1 cellular context compared by ENCODE assay signal in genomic region chr6:31769684-31770371, GRCh38.
TF ChIP-seq lines count a peak whose summit lies in the region.

No MANE protein-coding gene starts in this region.

TF ChIP-seq in HepG2, 621 proteins besides CTCF, POLR2A, EP300 and RAD21 (continued from another document and continues in another):
- TF ChIP-seq ZNF574 (CRISPR knock-in tag; IDR thresholded peaks at IDR 0.05) (no peak), E2F5 (CRISPR knock-in tag; conservative IDR thresholded peaks at IDR 0.05) (0 out of 2 replicates have a peak, but pooled peaks have one; percentile 6), HMG20A (CRISPR knock-in tag; IDR thresholded peaks at IDR 0.05; ENCODE audit: borderline replicate concordance) (peak; percentile 46; the same call in 1 of the 2 replicates), ZNF644 (CRISPR knock-in tag; IDR thresholded peaks at IDR 0.05; ENCODE audit: low read depth) (peak; percentile 53; the same call in 1 of the 2 replicates), TAF15 (IDR thresholded peaks at IDR 0.05; ENCODE audit: low read depth, low read length, poor library complexity, severe bottlenecking) (no peak), FOXM1 (CRISPR knock-in tag; IDR thresholded peaks at IDR 0.05) (no peak), ZFX (CRISPR knock-in tag; IDR thresholded peaks at IDR 0.05; ENCODE audit: low read depth) (0 out of 2 replicates have a peak, but pooled peaks have one; percentile 23), ZNF598 (CRISPR knock-in tag; IDR thresholded peaks at IDR 0.05; ENCODE audit: borderline replicate concordance) (no peak), GATAD2A (CRISPR knock-in tag; IDR thresholded peaks at IDR 0.05) (peak; percentile 54), ZNF687 (CRISPR knock-in tag; IDR thresholded peaks at IDR 0.05) (peak; percentile 66), ARID5B (CRISPR knock-in tag; IDR thresholded peaks at IDR 0.05) (peak; percentile 61), BCL6 (CRISPR knock-in tag; IDR thresholded peaks at IDR 0.05) (peak; percentile 46), ZNF792 (CRISPR knock-in tag; IDR thresholded peaks at IDR 0.05) (0 out of 2 replicates have a peak, but pooled peaks have one; percentile 32), SRF (IDR thresholded peaks at IDR 0.05; ENCODE audit: low read depth, low read length) (0 out of 2 replicates have a peak, but pooled peaks have one; percentile 7), ZBTB33 (CRISPR knock-in tag; IDR thresholded peaks at IDR 0.05) (peak; percentile 64; the same call in 1 of the 2 replicates), DMAP1 (CRISPR knock-in tag; IDR thresholded peaks at IDR 0.05) (0 out of 2 replicates have a peak, but pooled peaks have one; percentile 23), MXI1 (IDR thresholded peaks at IDR 0.05; ENCODE audit: borderline replicate concordance, low read depth, low read length) (peak; percentile 48; the same call in 1 of the 3 replicates), TGIF2 (CRISPR knock-in tag; IDR thresholded peaks at IDR 0.05) (0 out of 2 replicates have a peak, but pooled peaks have one; percentile 57), MTA1 (CRISPR knock-in tag; IDR thresholded peaks at IDR 0.05; ENCODE audit: borderline replicate concordance) (peak; percentile 33; the same call in 1 of the 2 replicates), ZNF354B (CRISPR knock-in tag; IDR thresholded peaks at IDR 0.05) (no peak), FOSL2 (CRISPR knock-in tag; IDR thresholded peaks at IDR 0.05) (peak; percentile 65), ZBTB37 (CRISPR knock-in tag; IDR thresholded peaks at IDR 0.05) (no peak), ZNF720 (CRISPR knock-in tag; IDR thresholded peaks at IDR 0.05) (no peak), ZGPAT (CRISPR knock-in tag; IDR thresholded peaks at IDR 0.05) (peak; percentile 58; the same call in 1 of the 2 replicates), ZNF281 (CRISPR knock-in tag; IDR thresholded peaks at IDR 0.05; ENCODE audit: borderline replicate concordance) (peak; percentile 50; the same call in 1 of the 2 replicates), AHR (CRISPR knock-in tag; IDR thresholded peaks at IDR 0.05) (0 out of 2 replicates have a peak, but pooled peaks have one; percentile 48), IRF2 (CRISPR knock-in tag; IDR thresholded peaks at IDR 0.05) (peak; percentile 80), DPF2 (CRISPR knock-in tag; IDR thresholded peaks at IDR 0.05; ENCODE audit: borderline replicate concordance, low read depth) (no peak), ZNF652 (CRISPR knock-in tag; IDR thresholded peaks at IDR 0.05; ENCODE audit: borderline replicate concordance, low read depth) (peak; percentile 75; the same call in 1 of the 2 replicates), ZNF331 (CRISPR knock-in tag; IDR thresholded peaks at IDR 0.05) (peak; percentile 63; the same call in 1 of the 2 replicates), CEBPG (CRISPR knock-in tag; IDR thresholded peaks at IDR 0.05) (0 out of 2 replicates have a peak, but pooled peaks have one; percentile 19), ZNF710 (CRISPR knock-in tag; IDR thresholded peaks at IDR 0.05; ENCODE audit: borderline replicate concordance) (peak; percentile 49; the same call in 1 of the 2 replicates), KLF16 (CRISPR knock-in tag; IDR thresholded peaks at IDR 0.05) (peak in 1 of 2 experiments; percentile 78; a peak in 2 of 4 replicates)
